ENCODE assay signal across 8 cellular contexts in genomic region chr12:123364532-123365140, GRCh38. TPM values are rescaled to one million over a fixed set of nuclear protein-coding genes. Genes with fewer than 3 reads are reported as not detected.
DNase-seq lines count a peak whose midpoint lies in the region; ATAC-seq and TF ChIP-seq lines count a peak whose summit lies in the region.

SBNO1 (minus strand) TSS chr12:123364847; CDS start chr12:123350441, 14,406 bp downstream.

- H3K9me3 Mint-ChIP-seq in T-cell = no peaks in the 10 kb centered on the region

- peak within 1 kb of the TSS; percentile 84 to 90 (median 86) for H3K4me3 Mint-ChIP-seq in T-cell

- intact Hi-C loops in right cardiac atrium (cut with DNase I) = no loop called here
- intact Hi-C loops in uterus (cut with DNase I; ENCODE audit: low total_unique reads) = no loop called here

- H3K36me3 ChIP-seq in uterus = no peaks in the 10 kb centered on the region

- H3K4me1 ChIP-seq in right cardiac atrium (ENCODE audit: control insufficient read depth, insufficient read depth, low read length) = no peaks in the 10 kb centered on the region
- H3K4me1 ChIP-seq in uterus = peaks cover 5 to 9% of the 10 kb centered on the region in 2 donors

- peak within 1 kb of the TSS; percentile 97 for H3K27ac Mint-ChIP-seq in T-cell

- POLR2A ChIA-PET in T-cell (lab: Charles Lee) = interaction anchor here (0.5 to 1.7 kb wide), 5 partner anchors 19 to 219 kb away, joined by 3 to 6 read pairs (median 3); partner anchors contain the start of genes KMT5A (in 1 of the 2), MPHOSPH9 (in 1 of the 2), MTRFR (in 1 of the 2) and TMED2 (in 1 of the 2)

- no peaks in the 10 kb centered on the region for H3K27me3 ChIP-seq in right cardiac atrium (ENCODE audit: control insufficient read depth, insufficient read depth)
- no peaks in the 10 kb centered on the region for H3K27me3 ChIP-seq in uterus

- no peaks in the 10 kb centered on the region for H3K9me3 ChIP-seq in right cardiac atrium (ENCODE audit: control insufficient read depth, low read length)
- no peaks in the 10 kb centered on the region for H3K9me3 ChIP-seq in uterus

- DNase-seq in GM04504 (ENCODE audit: low read depth) (peak; percentile 81), NCI-H1436 (lab: John Stamatoyannopoulos, UW) (peak; percentile 93), T-cell (peak in 31 of 34 experiments; percentile 81 to 92 (median 88)), amygdala (lab: John Stamatoyannopoulos, UW) (peak in 53 of 56 donors; percentile 73 to 100 (median 90)), right cardiac atrium (peak; percentile 91 to 96 (median 95)), putamen (ENCODE audit: low spot score) (peak; percentile 91), uterus (peak; percentile 90 to 94)

- TF ChIP-seq CTCF in uterus (IDR thresholded peaks at IDR 0.05) = peak in 1 of 4 experiments; percentile 10

- ATAC-seq in HG02610 (IDR thresholded peaks at IDR 0.05; ENCODE audit: unreplicated experiment) (peak; percentile 28), T-cell (replicated peaks in 1 of 4) (peak; percentile 62 to 76 (median 64)), right cardiac atrium (peak; percentile 90)

- under 1% methylated on average over 52 of the region's 58 CpGs for WGBS in right cardiac atrium

- CTCF ChIA-PET in T-cell (lab: Charles Lee) = interaction anchor here in 1 of 2 donors (0.7 to 2.2 kb wide), 13 partner anchors 8 to 217 kb away, joined by 3 to 14 read pairs (median 4); partner anchors contain the start of gene KMT5A

- H3K4me3 ChIP-seq in right cardiac atrium (ENCODE audit: low read length) (peak within 1 kb of the TSS; percentile 100), uterus (peak within 1 kb of the TSS; percentile 78 to 95)

- TF ChIP-seq POLR2A in uterus (IDR thresholded peaks at IDR 0.05) = peak; percentile 56 to 78

- H3K27me3 Mint-ChIP-seq in T-cell = no peaks in the 10 kb centered on the region

- H3K4me1 Mint-ChIP-seq in T-cell = peaks cover 28 to 34% (median 31%) of the 10 kb centered on the region in 3 donors

- peak within 1 kb of the TSS; percentile 100 for H3K27ac ChIP-seq in right cardiac atrium (ENCODE audit: low read length)
- H3K27ac ChIP-seq in uterus = peak within 1 kb of the TSS; percentile 94 to 96

- no peaks in the 10 kb centered on the region for H3K36me3 Mint-ChIP-seq in T-cell

RNA-seq across cellular contexts. Expression of gene SBNO1, which starts in this region (rescaled TPM):
- total RNA-seq in T-cell (10 to 100 TPM; 36.1 to 42.1 (median 38.6) TPM), right cardiac atrium (10 to 100 TPM; 22.3 to 28.7 (median 26.8) TPM), uterus (10 to 100 TPM; 16.8 to 40.5 (median 33.0) TPM)
- 5.7 TPM for polyA plus RNA-seq in right cardiac atrium

Comparison
In these comparisons a context has a peak if more than half of its experiments do, and no peak if none do; other contexts are left out.
1. Peak in every context shown above with its lines: DNase-seq, ATAC-seq, H3K4me3 ChIP-seq and H3K27ac ChIP-seq.
2. ATAC-seq: peak in every context shown above with its lines; median percentile 90 in right cardiac atrium; 64 in T-cell; 28 in HG02610.